ENCODE assay signal across 7 cellular contexts in the genomic region with DNA sequence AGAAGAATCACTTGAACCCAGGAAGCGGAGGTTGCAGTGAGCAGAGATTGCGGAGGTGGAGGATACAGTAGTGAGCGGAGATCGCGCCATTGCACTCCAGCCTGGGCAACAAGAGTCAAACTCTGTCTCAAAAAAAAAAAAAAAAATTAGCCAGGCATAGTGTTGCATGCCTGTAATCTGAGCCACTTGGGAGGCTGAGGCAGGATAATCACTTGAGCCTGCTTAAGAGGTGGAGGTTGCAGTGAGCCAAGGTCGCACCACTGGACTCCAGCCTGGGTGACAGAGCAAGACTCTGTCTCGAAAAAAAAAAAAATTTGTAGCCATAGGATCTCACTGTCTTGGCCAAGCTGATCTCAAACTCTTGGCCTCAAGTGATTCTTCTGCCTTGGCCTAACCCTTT. TPM values are rescaled to one million over a fixed set of nuclear protein-coding genes. Genes with fewer than 3 reads are reported as not detected.
DNase-seq lines count a peak whose midpoint lies in the region; ATAC-seq, FAIRE-seq and TF ChIP-seq lines count a peak whose summit lies in the region.
"Not testable (repeated sequence)": the region's sequence is repeated elsewhere in the genome, so short reads cannot be mapped to it uniquely, and the experiment has no call there.

No MANE protein-coding gene starts in this region.

- H4K91ac ChIP-seq in mesenchymal stem cell (ENCODE audit: low read length) = not testable (repeated sequence)

- H2BK120ac ChIP-seq in mesenchymal stem cell (ENCODE audit: low read depth, low read length) = not testable (repeated sequence)

- not testable (repeated sequence) for TF ChIP-seq POLR2A in GM12891 (IDR thresholded peaks at IDR 0.05; ENCODE audit: low read depth, low read length); K562 (conservative IDR thresholded peaks at IDR 0.05); gastrocnemius medialis (IDR thresholded peaks at IDR 0.05)

- 56% methylated on average over 3 of the region's 7 CpGs for WGBS in K562 (ENCODE audit: insufficient coverage, low coverage, missing lambda C conversion rate)
- WGBS in mesenchymal stem cell = 82% methylated on average over 6 of the region's 7 CpGs

- H3K4me2 ChIP-seq in K562 (ENCODE audit: insufficient read depth, low read length); mesenchymal stem cell (ENCODE audit: low read length, poor library complexity, severe bottlenecking): not testable (repeated sequence)

- not testable (repeated sequence) for DNase-seq in GM12891 (ENCODE audit: insufficient read length, low spot score); K562 (ENCODE audit: extremely low read depth in 1 of 4, low spot score in 3 of 4); left ventricle myocardium inferior; mesenchymal stem cell
- DNase-seq in NCI-H2029 (lab: John Stamatoyannopoulos, UW) (peak; percentile 37), SJCRH30 (peak; percentile 44 to 59), gastrocnemius medialis (peak; percentile 74 to 89)

- H3K79me2 ChIP-seq in K562 (ENCODE audit: control insufficient read depth, insufficient read depth, low read length) = peaks cover 20% of the 10 kb centered on the region

- not testable (repeated sequence) for BruUV-seq in K562 (replicated peaks; lab: Mats Ljungman, UMichigan)

- not testable (repeated sequence) for H3K18ac ChIP-seq in mesenchymal stem cell (ENCODE audit: low read depth in 1 of 2, low read length in 2 of 2)

- H3K27ac ChIP-seq in SJCRH30; K562 (ENCODE audit: extremely low read depth, low read depth, low read length); mesenchymal stem cell (ENCODE audit: low read length, poor library complexity, severe bottlenecking): not testable (repeated sequence)
- H3K27ac ChIP-seq in left ventricle myocardium inferior (replicated peaks) (peak overlapping the region; percentile 55), gastrocnemius medialis (peak overlapping the region; percentile 70 to 83 (median 78))

- H3K79me1 ChIP-seq in mesenchymal stem cell (replicated peaks; ENCODE audit: low read length, poor library complexity, severe bottlenecking) = peaks cover 24% of the 10 kb centered on the region

- not testable (repeated sequence) for H2AK5ac ChIP-seq in mesenchymal stem cell (ENCODE audit: low read length, severe bottlenecking)

- H3K27me3 ChIP-seq in SJCRH30; K562 (ENCODE audit: control insufficient read depth in 2 of 2, insufficient read depth in 2 of 2, low read length in 2 of 2); left ventricle myocardium inferior (ENCODE audit: low read depth); mesenchymal stem cell (ENCODE audit: control insufficient read depth in 1 of 2, insufficient read depth in 1 of 2, low read length in 2 of 2); gastrocnemius medialis: not testable (repeated sequence)

- not testable (repeated sequence) for H3K4me1 ChIP-seq in SJCRH30
- H3K4me1 ChIP-seq in K562 (replicated peaks in 1 of 2; ENCODE audit: control insufficient read depth in 2 of 2, insufficient read depth in 2 of 2, low read length in 2 of 2) (peaks cover 6 to 19% of the 10 kb centered on the region in 2 experiments; a peak in 3 of 5 replicates), left ventricle myocardium inferior (peaks cover 49% of the 10 kb centered on the region), mesenchymal stem cell (ENCODE audit: control insufficient read depth, insufficient read depth, low read depth, low read length) (peaks cover 11% of the 10 kb centered on the region), gastrocnemius medialis (peaks cover 33 to 37% of the 10 kb centered on the region in 2 donors)

- H3K9me1 ChIP-seq in K562 (ENCODE audit: control insufficient read depth, insufficient read depth, low read length) = not testable (repeated sequence)

- not testable (repeated sequence) for H2AFZ ChIP-seq in K562 (ENCODE audit: low read depth, low read length); mesenchymal stem cell (ENCODE audit: low read depth, low read length)

- in situ Hi-C loops in K562 (cut with MboI); gastrocnemius medialis (cut with MboI; ENCODE audit: low sequenced_read_pairs in 4 of 4): not testable (repeated sequence)

- not testable (repeated sequence) for H2BK12ac ChIP-seq in mesenchymal stem cell (ENCODE audit: low read length in 2 of 2)

- not testable (repeated sequence) for H3K4ac ChIP-seq in mesenchymal stem cell (ENCODE audit: low read depth in 1 of 2, low read length in 2 of 2)

- POLR2A ChIA-PET in K562 (lab: Yijun Ruan, JAX) = interaction anchor here (0.6 to 1.6 kb wide), 3 partner anchors 11 to 37 kb away, joined by 3 to 4 read pairs (median 3); no protein-coding TSS in a partner anchor

- CTCF ChIA-PET in K562 (lab: Yijun Ruan, JAX; ENCODE audit: low intra/inter-chr PET ratio) = not testable (repeated sequence)

- ATAC-seq in K562 = not testable (repeated sequence)
- ATAC-seq in gastrocnemius medialis = peak; percentile 62 to 68

- TF ChIP-seq CTCF in K562 (IDR thresholded peaks at IDR 0.05 in 2 of 3, conservative IDR thresholded peaks at IDR 0.05 in 1 of 3; ENCODE audit: insufficient read depth in 2 of 3, low read depth in 1 of 3, low read length in 3 of 3); left ventricle myocardium inferior (IDR thresholded peaks at IDR 0.05; ENCODE audit: borderline replicate concordance); gastrocnemius medialis (IDR thresholded peaks at IDR 0.05 in 4 of 5, conservative IDR thresholded peaks at IDR 0.05 in 1 of 5): not testable (repeated sequence)

- H4K20me1 ChIP-seq in K562 (replicated peaks; ENCODE audit: control insufficient read depth, insufficient read depth, low read length) = not testable (repeated sequence)

- H3K36me3 ChIP-seq in SJCRH30; K562 (ENCODE audit: control insufficient read depth, insufficient read depth, low read length); left ventricle myocardium inferior; mesenchymal stem cell (ENCODE audit: control insufficient read depth in 1 of 2, insufficient read depth in 2 of 2, low read depth in 1 of 2, low read length in 2 of 2); gastrocnemius medialis: not testable (repeated sequence)

- intact Hi-C loops in K562 (cut with micrococcal nuclease); left ventricle myocardium inferior (cut with micrococcal nuclease): not testable (repeated sequence)
- intact Hi-C loops in gastrocnemius medialis (cut with DNase I; ENCODE audit: low total_unique reads) = loop anchor here (2.0 kb wide), 1 partner anchor 67 kb away; no protein-coding TSS in a partner anchor

- H3K14ac ChIP-seq in mesenchymal stem cell (ENCODE audit: low read length in 2 of 2) = not testable (repeated sequence)

- not testable (repeated sequence) for H3K4me3 ChIP-seq in SJCRH30; K562; left ventricle myocardium inferior; mesenchymal stem cell (ENCODE audit: insufficient read depth in 1 of 2, low read depth in 1 of 2, low read length in 2 of 2)
- peak overlapping the region in 2 of 4 donors; percentile 8 to 11 for H3K4me3 ChIP-seq in gastrocnemius medialis

- not testable (repeated sequence) for H3K9ac ChIP-seq in K562 (ENCODE audit: insufficient read depth in 1 of 2, low read depth in 2 of 2, low read length in 2 of 2)
- peak overlapping the region; percentile 82 for H3K9ac ChIP-seq in mesenchymal stem cell (ENCODE audit: low read length)

- not testable (repeated sequence) for H3K23ac ChIP-seq in mesenchymal stem cell (ENCODE audit: low read length in 2 of 2)

- not testable (repeated sequence) for H4K8ac ChIP-seq in mesenchymal stem cell (ENCODE audit: low read length)

- H2BK15ac ChIP-seq in mesenchymal stem cell (ENCODE audit: low read depth, poor library complexity, severe bottlenecking) = not testable (repeated sequence)

- peak; percentile 5 for FAIRE-seq in GM12891 (lab: Jason Lieb, UNC)
- FAIRE-seq in K562 (lab: Jason Lieb, UNC) = not testable (repeated sequence)

- H2BK5ac ChIP-seq in mesenchymal stem cell (ENCODE audit: low read depth, low read length, poor library complexity, severe bottlenecking) = not testable (repeated sequence)

- H3K9me3 ChIP-seq in SJCRH30 (replicated peaks); K562 (replicated peaks; ENCODE audit: control insufficient read depth, insufficient read depth, low read depth, low read length); left ventricle myocardium inferior (replicated peaks); mesenchymal stem cell (ENCODE audit: control insufficient read depth, low read length); gastrocnemius medialis: not testable (repeated sequence)

- not testable (repeated sequence) for TF ChIP-seq RAD21 in K562 (CRISPR knock-in tag; conservative IDR thresholded peaks at IDR 0.05 in 1 of 2, IDR thresholded peaks at IDR 0.05 in 1 of 2)

- not testable (repeated sequence) for TF ChIP-seq EP300 in K562 (IDR thresholded peaks at IDR 0.05; ENCODE audit: low read length)

RNA-seq across cellular contexts. Expression of gene BRD4, which starts 3.7 kb away (rescaled TPM):
- 27.0 TPM for polyA plus RNA-seq in GM12891 (2012; ENCODE audit: low read depth, missing spikeins)
- total RNA-seq in SJCRH30 (2014; rRNA removed; shearing (Covaris generic)) = 48.6 and 50.4 TPM in 2 replicates
- total RNA-seq in K562 (2011; cell fraction: chromatin; rRNA removed; ENCODE audit: low replicate concordance) = 157 and 305 TPM in 2 replicates
- total RNA-seq in K562 (2011; cell fraction: nucleolus; rRNA removed) = 129 and 134 TPM in 2 replicates
- 133 and 164 TPM in 2 replicates for total RNA-seq in K562 (2011; cell fraction: nucleoplasm; rRNA removed)
- total RNA-seq in K562 (2014; rRNA removed) = 15.6 and 24.0 TPM in 2 replicates
- total RNA-seq in K562 (2014; rRNA removed; fragmentation: Illumina TruSeq; extraction: Trizol) = 11.3 and 13.0 TPM in 2 replicates
- 16.1 and 18.2 TPM in 2 replicates for total RNA-seq in K562 (2015; rRNA removed; fragmentation: Illumina TruSeq; extraction: Trizol)
- total RNA-seq in K562 (2021) = 93.7 and 105 TPM in 2 replicates
- polyA plus RNA-seq in K562 (2011; rRNA removed) = 8.9 and 11.0 TPM in 2 replicates
- 5.8 and 8.4 TPM in 2 replicates for polyA plus RNA-seq in K562 (2011; cell fraction: cytosol; rRNA removed)
- 36.9 and 48.9 TPM in 2 replicates for polyA plus RNA-seq in K562 (2011; cell fraction: nucleus; rRNA removed)
- 61.3 and 74.1 TPM in 2 replicates for polyA plus RNA-seq in K562 (2012)
- 35.3 and 43.4 TPM in 2 replicates for polyA plus RNA-seq in K562 (2014; fragmentation: Illumina TruSeq; extraction: Trizol)
- 1 to 10 TPM; 1.8 to 5.4 TPM for polyA plus RNA-seq in K562 (2014; fragmentation: Nextera tagmentation; extraction: Ambion mirVana)
- 23.3 and 24.3 TPM in 2 replicates for polyA plus RNA-seq in K562 (2014; rRNA removed)
- polyA minus RNA-seq in K562 (2011; rRNA and poly(A)+ RNA removed) = 14.6 and 17.9 TPM in 2 replicates
- polyA minus RNA-seq in K562 (2011; cell fraction: cytosol; rRNA and poly(A)+ RNA removed) = 36.5 and 50.1 TPM in 2 replicates
- polyA minus RNA-seq in K562 (2011; cell fraction: nucleus; rRNA and poly(A)+ RNA removed) = 35.0 and 50.0 TPM in 2 replicates
- 60.9 TPM for total RNA-seq in left ventricle myocardium inferior
- 59.9 TPM for polyA plus RNA-seq in mesenchymal stem cell (2013, experiment 1 of 2)
- 57.1 TPM for polyA plus RNA-seq in mesenchymal stem cell (2013, experiment 2 of 2)
- total RNA-seq in gastrocnemius medialis = 10 to 100 TPM; 64.8 to 83.2 (median 73.9) TPM

RNA-seq across cellular contexts. Expression of gene AKAP8, which starts 43.6 kb away (rescaled TPM):
- 14.3 TPM for polyA plus RNA-seq in GM12891 (2012; ENCODE audit: low read depth, missing spikeins)
- 26.9 and 28.1 TPM in 2 replicates for total RNA-seq in SJCRH30 (2014; rRNA removed; shearing (Covaris generic))
- total RNA-seq in K562 (2011; cell fraction: chromatin; rRNA removed; ENCODE audit: low replicate concordance) = 47.6 and 50.3 TPM in 2 replicates
- total RNA-seq in K562 (2011; cell fraction: nucleolus; rRNA removed) = 26.3 and 27.0 TPM in 2 replicates
- 22.2 and 28.7 TPM in 2 replicates for total RNA-seq in K562 (2011; cell fraction: nucleoplasm; rRNA removed)
- 33.5 and 34.2 TPM in 2 replicates for total RNA-seq in K562 (2014; rRNA removed)
- total RNA-seq in K562 (2014; rRNA removed; fragmentation: Illumina TruSeq; extraction: Trizol) = 13.3 and 13.8 TPM in 2 replicates
- total RNA-seq in K562 (2015; rRNA removed; fragmentation: Illumina TruSeq; extraction: Trizol) = 20.2 and 22.6 TPM in 2 replicates
- 49.9 and 56.5 TPM in 2 replicates for total RNA-seq in K562 (2021)
- polyA plus RNA-seq in K562 (2011; rRNA removed) = 15.0 and 18.4 TPM in 2 replicates
- 13.4 and 17.8 TPM in 2 replicates for polyA plus RNA-seq in K562 (2011; cell fraction: cytosol; rRNA removed)
- polyA plus RNA-seq in K562 (2011; cell fraction: nucleus; rRNA removed) = 42.2 and 65.9 TPM in 2 replicates
- polyA plus RNA-seq in K562 (2012) = 17.0 and 17.1 TPM in 2 replicates
- 14.6 and 17.0 TPM in 2 replicates for polyA plus RNA-seq in K562 (2014; fragmentation: Illumina TruSeq; extraction: Trizol)
- polyA plus RNA-seq in K562 (2014; fragmentation: Nextera tagmentation; extraction: Ambion mirVana) = 1 to 10 TPM; 3.4 to 4.4 TPM
- polyA plus RNA-seq in K562 (2014; rRNA removed) = 25.5 and 27.4 TPM in 2 replicates
- 9.5 and 10.9 TPM in 2 replicates for polyA minus RNA-seq in K562 (2011; rRNA and poly(A)+ RNA removed)
- polyA minus RNA-seq in K562 (2011; cell fraction: cytosol; rRNA and poly(A)+ RNA removed) = 15.0 and 18.3 TPM in 2 replicates
- polyA minus RNA-seq in K562 (2011; cell fraction: nucleus; rRNA and poly(A)+ RNA removed) = 9.3 and 10.6 TPM in 2 replicates
- 21.8 TPM for total RNA-seq in left ventricle myocardium inferior
- polyA plus RNA-seq in mesenchymal stem cell (2013, experiment 1 of 2) = 15.4 TPM
- polyA plus RNA-seq in mesenchymal stem cell (2013, experiment 2 of 2) = 14.1 TPM
- total RNA-seq in gastrocnemius medialis = 10 to 100 TPM; 26.0 to 41.5 (median 27.5) TPM
